8 cellular contexts compared by ENCODE assay signal in the genomic region with DNA sequence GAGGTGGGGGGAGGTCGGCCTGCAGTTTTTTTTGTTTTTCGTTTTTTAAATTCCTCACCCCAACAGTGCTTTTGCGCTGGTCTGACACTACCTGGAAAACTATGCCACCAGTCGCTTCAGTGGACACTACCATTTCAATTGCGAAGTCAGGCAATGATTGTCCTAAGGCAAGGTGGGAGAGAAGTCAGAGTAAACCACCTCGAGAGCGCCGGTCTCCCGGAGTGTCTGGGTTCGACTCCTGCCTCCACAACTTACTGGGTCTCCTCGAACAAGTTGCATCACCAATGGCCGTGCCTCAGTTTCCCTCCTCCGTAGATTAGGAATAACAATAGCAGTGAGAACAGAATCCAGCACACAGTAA. TPM values are rescaled to one million over a fixed set of nuclear protein-coding genes. Genes with fewer than 3 reads are reported as not detected.
A peak's percentile ranks its signal among the peaks of the same experiment; 100 is the strongest.
DNase-seq lines count a peak whose midpoint lies in the region; ATAC-seq and TF ChIP-seq lines count a peak whose summit lies in the region.

No MANE protein-coding gene starts in this region.

- intact Hi-C loops in activated CD4-positive, alpha-beta T cell treated with anti-CD3 and anti-CD28 coated beads, Interleukin-2, amount 10 ng/mL, durations not matched to agents 24 days and 14 days (cut with micrococcal nuclease) = no loop called here
- intact Hi-C loops in tibial artery (cut with DNase I; ENCODE audit: low total_unique reads) = no loop called here

- H3K9me3 Mint-ChIP-seq in activated CD4-positive, alpha-beta T cell treated with anti-CD3 and anti-CD28 coated beads, Interleukin-2, amount 10 ng/mL, durations not matched to agents 24 days and 14 days = no peaks in the 10 kb centered on the region
- H3K9me3 Mint-ChIP-seq in chondrocyte (ENCODE audit: low read depth) = peaks cover 2% of the 10 kb centered on the region

- H3K27me3 ChIP-seq in lung (ENCODE audit: control insufficient read depth, insufficient read depth) (no peaks in the 10 kb centered on the region), tibial artery (no peaks in the 10 kb centered on the region)

- peak overlapping the region in 1 of 2 donors; percentile 81 for H3K27ac ChIP-seq in lung (ENCODE audit: low read depth in 1 of 2, low read length in 1 of 2)
- H3K27ac ChIP-seq in tibial artery = peak overlapping the region; percentile 13 to 51

- H3K4me1 Mint-ChIP-seq in activated CD4-positive, alpha-beta T cell treated with anti-CD3 and anti-CD28 coated beads, Interleukin-2, amount 10 ng/mL, durations not matched to agents 24 days and 14 days = peaks cover 2% of the 10 kb centered on the region
- peaks cover 12% of the 10 kb centered on the region for H3K4me1 Mint-ChIP-seq in chondrocyte (ENCODE audit: low read depth)

- H3K4me3 Mint-ChIP-seq in activated CD4-positive, alpha-beta T cell treated with anti-CD3 and anti-CD28 coated beads, Interleukin-2, amount 10 ng/mL, durations not matched to agents 24 days and 14 days = peak overlapping the region; percentile 37
- peak overlapping the region; percentile 76 for H3K4me3 Mint-ChIP-seq in chondrocyte (ENCODE audit: unreplicated experiment)

- TF ChIP-seq CTCF in chondrocyte (IDR thresholded peaks at IDR 0.05) = no peak
- TF ChIP-seq CTCF in lung (IDR thresholded peaks at IDR 0.05; ENCODE audit: control extremely low read depth, extremely low read depth) = no peak
- no peak for TF ChIP-seq CTCF in tibial artery (IDR thresholded peaks at IDR 0.05)

- H3K36me3 Mint-ChIP-seq in activated CD4-positive, alpha-beta T cell treated with anti-CD3 and anti-CD28 coated beads, Interleukin-2, amount 10 ng/mL, durations not matched to agents 24 days and 14 days (ENCODE audit: low read depth) = no peaks in the 10 kb centered on the region
- peaks cover 3% of the 10 kb centered on the region for H3K36me3 Mint-ChIP-seq in chondrocyte (ENCODE audit: low read depth)

- no peak for DNase-seq in activated CD4-positive, alpha-beta T cell treated with anti-CD3 and anti-CD28 coated beads, Interleukin-2, amount 10 ng/mL, durations not matched to agents 24 days and 14 days
- DNase-seq in activated CD4-positive, alpha-beta T cell treated with anti-CD3 and anti-CD28 coated beads, Interleukin-2, amount 50 U/mL, for 4 hours = no peak
- no peak for DNase-seq in chondrocyte (ENCODE audit: low spot score)
- no peak for DNase-seq in lung (ENCODE audit: low spot score)
- DNase-seq in tibial artery = no peak
- DNase-seq in activated CD8-positive, alpha-beta memory T cell treated with anti-CD3 and anti-CD28 coated beads, Interleukin-2, amount 50 U/mL, for 4 hours = no peak

- peak overlapping the region; percentile 49 for H3K4me3 ChIP-seq in lung
- peak overlapping the region; percentile 58 to 76 for H3K4me3 ChIP-seq in tibial artery

- peaks cover 62% of the 10 kb centered on the region for H3K27me3 Mint-ChIP-seq in activated CD4-positive, alpha-beta T cell treated with anti-CD3 and anti-CD28 coated beads, Interleukin-2, amount 10 ng/mL, durations not matched to agents 24 days and 14 days
- peaks cover 4% of the 10 kb centered on the region for H3K27me3 Mint-ChIP-seq in chondrocyte (ENCODE audit: low read depth)

- no peak overlapping the region for H3K27ac Mint-ChIP-seq in activated CD4-positive, alpha-beta T cell treated with anti-CD3 and anti-CD28 coated beads, Interleukin-2, amount 10 ng/mL, durations not matched to agents 24 days and 14 days
- H3K27ac Mint-ChIP-seq in chondrocyte (ENCODE audit: unreplicated experiment) = no peak overlapping the region

- H3K36me3 ChIP-seq in lung (ENCODE audit: control insufficient read depth in 2 of 2, insufficient read depth in 2 of 2, low read length in 2 of 2) (no peaks in the 10 kb centered on the region), tibial artery (no peaks in the 10 kb centered on the region)

- H3K9me3 ChIP-seq in lung (ENCODE audit: control insufficient read depth in 2 of 2, insufficient read depth in 1 of 2, low read length in 1 of 2) (peaks cover 0 to 3% of the 10 kb centered on the region in 2 donors), tibial artery (no peaks in the 10 kb centered on the region)

- H3K4me1 ChIP-seq in lung (ENCODE audit: control insufficient read depth in 2 of 2, insufficient read depth in 2 of 2, low read length in 2 of 2) (peaks cover 0 to 4% of the 10 kb centered on the region in 2 donors), tibial artery (peaks cover 0 to 15% (median 6%) of the 10 kb centered on the region in 4 donors)

- 38 to 47% methylated on average over 13 of the region's 13 CpGs for WGBS in lung, 2 donors

- no peak for ATAC-seq in lung (ENCODE audit: insufficient read depth, low FRiP score)
- ATAC-seq in GM18517 (IDR thresholded peaks at IDR 0.05; ENCODE audit: unreplicated experiment) = no peak
- no peak for ATAC-seq in GM21367 (IDR thresholded peaks at IDR 0.05; ENCODE audit: unreplicated experiment)

RNA-seq across cellular contexts. Expression of gene SLC44A3, which starts 0.6 kb away (rescaled TPM):
- not detected in 2 replicates for total RNA-seq in activated CD4-positive, alpha-beta T cell treated with anti-CD3 and anti-CD28 coated beads, Interleukin-2, amount 10 ng/mL, durations not matched to agents 24 days and 14 days
- total RNA-seq in chondrocyte (1.5 to 2.5 TPM (median 2.2 TPM) in 3 replicates), lung (10 to 100 TPM; 13.8 to 31.8 TPM)
- 1 to 10 TPM; 9.3 to 9.4 TPM for polyA plus RNA-seq in lung
